In genomic region chr4:136319789-136320470, GRCh38 we compare ENCODE assay signal across 21 cellular contexts.
A peak's percentile ranks its signal among the peaks of the same experiment; 100 is the strongest.
DNase-seq lines count a peak whose midpoint lies in the region; ATAC-seq, FAIRE-seq and TF ChIP-seq lines count a peak whose summit lies in the region.
"Had no signal": no experiment of that assay in that cellular context is flagged by ENCODE, and none has a peak within 500 bp of the region (broad histone marks: within the 10 kb centered on the region; RNA-seq: fewer than 3 reads in every experiment).

No MANE protein-coding gene starts in this region.

- no peak overlapping the region for H4K8ac ChIP-seq in neuronal stem cell (ENCODE audit: low read depth, low read length)

- intact Hi-C loops in HepG2 (cut with micrococcal nuclease; ENCODE audit: unreplicated experiment) = no loop called here
- intact Hi-C loops in right lobe of liver (cut with DNase I) = no loop called here
- intact Hi-C loops in left ventricle myocardium inferior (cut with micrococcal nuclease) = no loop called here

- H3K4me1 ChIP-seq in HepG2 (ENCODE audit: insufficient read depth, low read length) (no peaks in the 10 kb centered on the region), right lobe of liver (no peaks in the 10 kb centered on the region), adipocyte (ENCODE audit: control insufficient read depth, insufficient read depth, low read length) (no peaks in the 10 kb centered on the region), neuronal stem cell (ENCODE audit: control insufficient read depth in 2 of 2, insufficient read depth in 1 of 2, low read depth in 1 of 2, low read length in 2 of 2) (no peaks in the 10 kb centered on the region), left ventricle myocardium inferior (no peaks in the 10 kb centered on the region)
- H3K4me1 ChIP-seq: colonic mucosa, neural progenitor cell, upper lobe of right lung had no signal

- POLR2A ChIA-PET in HepG2 (lab: Yijun Ruan, JAX) = no interaction called here

- WGBS in HepG2 (ENCODE audit: low lambda C conversion rate) = 7% methylated on average over 1 of the region's 4 CpGs
- no CpG with 5 or more reads among the region's 4 CpGs for WGBS in right lobe of liver (ENCODE audit: insufficient coverage, low coverage, low lambda C conversion rate, missing lambda C conversion rate)
- WGBS in neuronal stem cell (ENCODE audit: extremely low coverage in 2 of 2, insufficient read length in 2 of 2, insufficient replicate concordance in 1 of 2), 2 donors = no CpG with 5 or more reads among the region's 4 CpGs

- no peaks in the 10 kb centered on the region for H4K20me1 ChIP-seq in HepG2 (ENCODE audit: insufficient read depth, low read length)

- no peak overlapping the region for H2AFZ ChIP-seq in HepG2 (ENCODE audit: low read length)
- no peak overlapping the region for H2AFZ ChIP-seq in neuronal stem cell (ENCODE audit: low read length)
- H2AFZ ChIP-seq: GM23338, neural progenitor cell had no signal

- no peak overlapping the region for H3K9ac ChIP-seq in HepG2 (ENCODE audit: insufficient read depth, low read depth, low read length)
- H3K9ac ChIP-seq in adipocyte (ENCODE audit: low read length) = no peak overlapping the region
- no peak overlapping the region for H3K9ac ChIP-seq in neuronal stem cell (ENCODE audit: low read depth, low read length, poor library complexity)
- H3K9ac ChIP-seq: neural progenitor cell had no signal

- in situ Hi-C loops in HepG2 (cut with HindIII; ENCODE audit: extremely low pct_ligation_motif_present, low pct_unique_long_range_greater_than_20kb) = no loop called here

- TF ChIP-seq RAD21 in HepG2 (CRISPR knock-in tag; IDR thresholded peaks at IDR 0.05) = no peak

- no peak overlapping the region for H3K27ac ChIP-seq in HepG2 (ENCODE audit: extremely low read length, insufficient read depth, low read length)
- no peak overlapping the region for H3K27ac ChIP-seq in right lobe of liver
- no peak overlapping the region for H3K27ac ChIP-seq in neuronal stem cell (replicated peaks; ENCODE audit: low read length)
- no peak overlapping the region for H3K27ac ChIP-seq in left ventricle myocardium inferior (replicated peaks)
- H3K27ac ChIP-seq: colonic mucosa, neural progenitor cell, upper lobe of right lung had no signal

- CTCF ChIA-PET in HepG2 (lab: Yijun Ruan, JAX; ENCODE audit: low intra/inter-chr PET ratio, low total read pairs) = no interaction called here

- H2BK5ac ChIP-seq in neuronal stem cell (ENCODE audit: low read length) = no peak overlapping the region

- H3K79me1 ChIP-seq in neuronal stem cell (ENCODE audit: low read depth, low read length) = no peaks in the 10 kb centered on the region

- H3K23ac ChIP-seq in neuronal stem cell (ENCODE audit: low read depth, low read length, poor library complexity) = no peak overlapping the region

- H3K18ac ChIP-seq in neuronal stem cell (ENCODE audit: low read length) = no peak overlapping the region

- H3K27me3 ChIP-seq in HepG2 (ENCODE audit: control insufficient read depth in 1 of 2, insufficient read depth in 2 of 2, low read length in 2 of 2) (no peaks in the 10 kb centered on the region), right lobe of liver (no peaks in the 10 kb centered on the region), adipocyte (replicated peaks; ENCODE audit: control insufficient read depth, insufficient read depth, low read length) (no peaks in the 10 kb centered on the region), neuronal stem cell (ENCODE audit: control insufficient read depth in 3 of 3, insufficient read depth in 3 of 3, low read depth in 1 of 3, low read length in 3 of 3) (no peaks in the 10 kb centered on the region), left ventricle myocardium inferior (ENCODE audit: low read depth) (no peaks in the 10 kb centered on the region)
- H3K27me3 ChIP-seq: colonic mucosa, neural progenitor cell, upper lobe of right lung had no signal

- H3K4ac ChIP-seq in neuronal stem cell (ENCODE audit: low read length) = no peak overlapping the region

- TF ChIP-seq POLR2A in HepG2 (IDR thresholded peaks at IDR 0.05; ENCODE audit: insufficient read depth in 1 of 2, low read depth in 2 of 2, low read length in 2 of 2) (no peak), right lobe of liver (IDR thresholded peaks at IDR 0.05) (no peak)

- no peak for TF ChIP-seq EP300 in HepG2 (IDR thresholded peaks at IDR 0.05; ENCODE audit: low read depth in 2 of 2, low read length in 2 of 2)
- TF ChIP-seq EP300 in HepG2 (CRISPR knock-in tag; IDR thresholded peaks at IDR 0.05; ENCODE audit: borderline replicate concordance) = no peak

- no peak overlapping the region for H2AK5ac ChIP-seq in neuronal stem cell (ENCODE audit: low read depth, low read length)

- no peak overlapping the region for H3K4me2 ChIP-seq in HepG2 (ENCODE audit: low read depth, low read length)
- no peak overlapping the region for H3K4me2 ChIP-seq in neuronal stem cell (ENCODE audit: insufficient read depth, low read length, poor library complexity, severe bottlenecking)
- H3K4me2 ChIP-seq: GM23338, neural progenitor cell had no signal

- no peaks in the 10 kb centered on the region for H3K36me3 ChIP-seq in HepG2 (replicated peaks in 1 of 2; ENCODE audit: control insufficient read depth in 1 of 2, insufficient read depth in 2 of 2, low read length in 2 of 2)
- H3K36me3 ChIP-seq in right lobe of liver = no peaks in the 10 kb centered on the region
- no peaks in the 10 kb centered on the region for H3K36me3 ChIP-seq in adipocyte (ENCODE audit: control insufficient read depth, insufficient read depth, low read length, severe bottlenecking)
- no peaks in the 10 kb centered on the region for H3K36me3 ChIP-seq in neuronal stem cell (replicated peaks in 1 of 2; ENCODE audit: control insufficient read depth in 2 of 2, insufficient read depth in 2 of 2, low read length in 2 of 2)
- no peaks in the 10 kb centered on the region for H3K36me3 ChIP-seq in left ventricle myocardium inferior
- H3K36me3 ChIP-seq: colonic mucosa, neural progenitor cell, upper lobe of right lung had no signal

- H3K14ac ChIP-seq in neuronal stem cell (ENCODE audit: low read length) = no peak overlapping the region

- ATAC-seq in HepG2 (no peak), right lobe of liver (no peak), GM21526 (IDR thresholded peaks at IDR 0.05; ENCODE audit: low FRiP score, unreplicated experiment) (no peak)
- ATAC-seq: GM23338, T-helper 17 cell, upper lobe of right lung had no signal

- H2BK12ac ChIP-seq in neuronal stem cell (ENCODE audit: low read length) = no peak overlapping the region

- no peak for FAIRE-seq in HepG2 (lab: Jason Lieb, UNC)

- no peak overlapping the region for H2BK120ac ChIP-seq in neuronal stem cell (ENCODE audit: low read depth, low read length)

- TF ChIP-seq CTCF in HepG2 (CRISPR knock-in tag; IDR thresholded peaks at IDR 0.05) (no peak), right lobe of liver (IDR thresholded peaks at IDR 0.05) (no peak), left ventricle myocardium inferior (IDR thresholded peaks at IDR 0.05; ENCODE audit: borderline replicate concordance) (no peak)

- H3K9me3 ChIP-seq in HepG2 (ENCODE audit: low read length) (no peaks in the 10 kb centered on the region), right lobe of liver (no peaks in the 10 kb centered on the region), adipocyte (ENCODE audit: control insufficient read depth, low read length) (no peaks in the 10 kb centered on the region), neuronal stem cell (replicated peaks in 1 of 2; ENCODE audit: control insufficient read depth in 2 of 2, insufficient read depth in 1 of 2, low read depth in 1 of 2, low read length in 2 of 2) (no peaks in the 10 kb centered on the region), left ventricle myocardium inferior (replicated peaks) (no peaks in the 10 kb centered on the region)
- H3K9me3 ChIP-seq: colonic mucosa, upper lobe of right lung had no signal

- no peak overlapping the region for H2BK15ac ChIP-seq in neuronal stem cell (ENCODE audit: low read length)

- no peaks in the 10 kb centered on the region for H3K79me2 ChIP-seq in HepG2 (ENCODE audit: insufficient read depth, low read length)

- H4K91ac ChIP-seq in neuronal stem cell (ENCODE audit: low read depth, low read length, poor library complexity) = no peak overlapping the region

- BruUV-seq in HepG2 (replicated peaks; lab: Mats Ljungman, UMichigan) = no TSS peak

- DNase-seq in HepG2 (ENCODE audit: low spot score) = peak; percentile 5
- no peak for DNase-seq in right lobe of liver
- DNase-seq in adipocyte (ENCODE audit: low read depth) = peak; percentile 22
- peak; percentile 66 for DNase-seq in islet precursor cell
- no peak for DNase-seq in neuronal stem cell (ENCODE audit: low spot score)
- DNase-seq in left ventricle myocardium inferior = no peak
- no peak for DNase-seq in NCI-H345 (lab: John Stamatoyannopoulos, UW)
- DNase-seq: activated CD4-positive, alpha-beta T cell treated with anti-CD3 and anti-CD28 coated beads for 4 hours; activated naive CD8-positive, alpha-beta T cell treated with anti-CD3 and anti-CD28 coated beads, Interleukin-2, amount 10 ng/mL, durations not matched to agents 7 days and 5 days; colonic mucosa; hypothalamus; KG1; NCI-H146; NCI-H510A treated with DMSO at 0.1 percent for 48 hours; stimulated activated naive B cell treated with anti-CD40 and anti-IgM and Interleukin-4, amounts not matched to agents 10 μg/mL and 1 μg/mL and 100 μg/mL, for 72 hours; T-helper 17 cell; upper lobe of right lung had no signal

- H3K4me3 ChIP-seq in HepG2 (replicated peaks in 1 of 3; ENCODE audit: insufficient read depth in 1 of 3, low read depth in 2 of 3, low read length in 3 of 3) (no peak overlapping the region), right lobe of liver (no peak overlapping the region), adipocyte (ENCODE audit: low read length) (no peak overlapping the region), neuronal stem cell (ENCODE audit: low read length in 2 of 2) (no peak overlapping the region), left ventricle myocardium inferior (no peak overlapping the region)
- H3K4me3 ChIP-seq: colonic mucosa, GM23338, lung, neural progenitor cell, upper lobe of right lung had no signal

TF ChIP-seq in HepG2, 621 proteins besides CTCF, POLR2A, EP300 and RAD21:
- TF ChIP-seq ZNF3 (CRISPR knock-in tag; IDR thresholded peaks at IDR 0.05) (no peak), NFE2L2 (IDR thresholded peaks at IDR 0.05; ENCODE audit: low read length) (peak; percentile 67; the same call in 1 of the 2 replicates)

Comparison
In these comparisons a context has a peak if more than half of its experiments do, and no peak if none do; other contexts are left out.
1. DNase-seq: peak in HepG2 (single experiment), adipocyte (single experiment) and islet precursor cell (single experiment); none in right lobe of liver (0 of 3), neuronal stem cell (single experiment), left ventricle myocardium inferior (single experiment) and NCI-H345 (single experiment).